ENCODE assay signal across 10 cellular contexts in the genomic region with DNA sequence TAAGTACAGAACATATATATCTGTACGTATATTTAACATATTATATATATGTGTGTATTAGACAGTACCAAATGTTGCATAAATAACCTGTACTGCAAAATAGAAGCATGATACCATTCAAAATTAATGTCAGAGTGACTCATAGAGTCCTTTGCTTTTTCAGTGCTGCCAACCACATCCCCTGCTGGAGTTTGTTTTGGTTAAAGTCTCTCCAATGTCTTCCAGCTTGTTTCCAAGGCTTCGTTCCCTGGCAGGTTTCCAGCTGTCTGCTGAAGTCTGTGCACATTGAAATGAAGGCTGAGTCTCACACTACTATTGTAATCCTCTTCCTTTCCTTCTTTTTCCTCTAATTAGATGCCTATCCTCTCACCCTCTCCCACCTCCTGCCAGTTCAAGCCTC. TPM values are rescaled to one million over a fixed set of nuclear protein-coding genes. Genes with fewer than 3 reads are reported as not detected.
A peak's percentile ranks its signal among the peaks of the same experiment; 100 is the strongest.
DNase-seq lines count a peak whose midpoint lies in the region; ATAC-seq and TF ChIP-seq lines count a peak whose summit lies in the region.
"Had no signal": no experiment of that assay in that cellular context is flagged by ENCODE, and none has a peak within 500 bp of the region (broad histone marks: within the 10 kb centered on the region; RNA-seq: fewer than 3 reads in every experiment).

No MANE protein-coding gene starts in this region.

- TF ChIP-seq POLR2A in adrenal gland (IDR thresholded peaks at IDR 0.05): no peak

- H3K27me3 ChIP-seq in adrenal gland: no peaks in the 10 kb centered on the region

- H3K9me3 ChIP-seq in adrenal gland (replicated peaks in 1 of 3): no peaks in the 10 kb centered on the region

- no peak overlapping the region for H3K4me3 ChIP-seq in adrenal gland

- intact Hi-C loops in adrenal gland (cut with DNase I): no loop called here
- intact Hi-C loops in posterior vena cava (cut with DNase I): no loop called here

- H3K27ac ChIP-seq in adrenal gland: no peak overlapping the region

- DNase-seq in H4 (ENCODE audit: low spot score) (peak; percentile 91), adrenal gland (peak; percentile 74 to 90 (median 86)), globus pallidus (ENCODE audit: low spot score) (peak; percentile 8), posterior vena cava (ENCODE audit: low spot score) (peak; percentile 78), islet precursor cell (no peak), HUDEP-2 (lab: John Stamatoyannopoulos, UW; ENCODE audit: unreplicated experiment in 76 of 76) (no peak), OCI-M1 (lab: John Stamatoyannopoulos, UW) (no peak)
- DNase-seq: NCI-H526 treated with DMSO at 0.1 percent for 48 hours had no signal

- peaks cover 0 to 8% of the 10 kb centered on the region in 2 donors for H3K4me1 ChIP-seq in adrenal gland (replicated peaks in 1 of 2)

- no peaks in the 10 kb centered on the region for H3K36me3 ChIP-seq in adrenal gland (replicated peaks in 1 of 2)

- 15 to 21% (median 19%) methylated on average over 2 of the region's 2 CpGs for WGBS in adrenal gland, 4 donors

- TF ChIP-seq CTCF in adrenal gland (IDR thresholded peaks at IDR 0.05): no peak

- ATAC-seq in HG03460 (IDR thresholded peaks at IDR 0.05; ENCODE audit: unreplicated experiment): no peak
- ATAC-seq: activated CD4-positive, CD25-positive, alpha-beta regulatory T cell treated with anti-CD3 and anti-CD28 coated beads, Interleukin-2, amount 50 U/mL, for 24 hours had no signal

RNA-seq across cellular contexts. Expression of a gene that starts 14.9 kb away (rescaled TPM):
- 0.02 and 0.06 TPM in 2 replicates for total RNA-seq in H4 (2014; rRNA removed; shearing (Covaris generic))
- total RNA-seq in adrenal gland (10 to 100 TPM; 16.0 to 81.6 (median 39.4) TPM), posterior vena cava (1 to 10 TPM; 4.8 to 6.3 TPM)
- polyA plus RNA-seq in adrenal gland: 10 to 100 TPM; 12.2 to 17.9 (median 14.6) TPM

Comparison
In these comparisons a context has a peak if more than half of its experiments do, and no peak if none do; other contexts are left out.
1. DNase-seq: peak in H4 (single experiment), adrenal gland (7 of 7), globus pallidus (single experiment) and posterior vena cava (single experiment); none in islet precursor cell (single experiment), HUDEP-2 (0 of 76) and OCI-M1 (single experiment).